1 cellular context compared by ENCODE assay signal in genomic region chr7:129215691-129216090, GRCh38. TPM values are rescaled to one million over a fixed set of nuclear protein-coding genes. Genes with fewer than 3 reads are reported as not detected.
"Had no signal": no experiment of that assay in that cellular context is flagged by ENCODE, and none has a peak within 500 bp of the region (broad histone marks: within the 10 kb centered on the region; RNA-seq: fewer than 3 reads in every experiment).

No MANE protein-coding gene starts in this region.

RNA-seq across cellular contexts. Expression of gene SMO, which starts 27.3 kb away (rescaled TPM):
- total RNA-seq: HT-29 had no signal
